1 cellular context compared by ENCODE assay signal in the genomic region with DNA sequence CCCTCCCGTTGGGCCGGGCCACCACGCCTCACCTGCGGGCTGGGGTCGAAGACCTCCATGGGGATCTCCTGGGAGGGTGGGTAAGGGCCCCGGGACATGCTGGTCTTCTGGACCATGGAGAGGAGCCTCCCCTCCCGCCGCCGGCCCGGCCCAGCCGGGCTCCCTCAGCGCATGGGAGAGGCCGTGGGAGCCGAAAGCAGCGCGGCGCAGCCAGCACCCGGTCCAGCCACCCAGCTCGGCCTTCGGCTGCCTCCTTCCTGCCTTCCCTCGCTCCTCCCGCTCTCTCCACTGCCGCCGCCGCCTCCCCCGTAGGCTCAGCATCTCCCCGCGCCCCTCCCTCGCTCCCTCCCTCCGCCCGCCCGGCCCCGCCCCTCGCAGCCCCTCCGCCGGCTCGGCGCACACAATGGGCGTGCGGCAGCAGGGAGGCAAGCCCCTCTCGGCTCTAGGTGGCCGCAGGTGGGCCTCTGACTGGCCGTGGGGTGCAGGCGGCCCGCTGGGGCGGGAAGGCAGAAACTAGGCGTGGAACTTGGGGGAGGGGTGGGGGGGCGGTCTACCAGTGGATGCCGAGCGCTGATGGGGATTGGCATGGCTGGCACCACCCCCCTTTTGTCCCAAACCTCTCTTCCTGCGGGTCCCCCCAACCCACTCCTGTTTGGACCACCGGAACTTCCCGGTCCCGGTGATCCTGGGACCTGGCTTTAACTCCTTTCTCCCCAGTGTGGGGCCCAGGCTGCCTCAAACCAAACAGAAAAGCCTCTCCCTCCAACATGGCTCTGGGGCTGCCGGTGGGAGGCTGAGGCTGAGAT.
TF ChIP-seq lines count a peak whose summit lies in the region.

Gene CACNB1 (minus strand): TSS at position 290 of the 806 bp plus-strand sequence. CDS start 174 bp downstream, at position 116.

TF ChIP-seq in SK-N-SH, 30 proteins besides CTCF, POLR2A, EP300 and RAD21 (continued from another document):
- TF ChIP-seq TAF1 (IDR thresholded peaks at IDR 0.05; ENCODE audit: borderline replicate concordance, low read depth, low read length) (peak; percentile 48; the same call in 1 of the 2 replicates), FOXJ3 (CRISPR knock-in tag; IDR thresholded peaks at IDR 0.05) (no peak), GABPA (IDR thresholded peaks at IDR 0.05; ENCODE audit: low read depth) (no peak), RFX5 (IDR thresholded peaks at IDR 0.05; ENCODE audit: low read length) (no peak), FOSL2 (IDR thresholded peaks at IDR 0.05; ENCODE audit: borderline replicate concordance, low read depth) (no peak), PBX3 (IDR thresholded peaks at IDR 0.05) (peak; percentile 69), NRF1 (IDR thresholded peaks at IDR 0.05; ENCODE audit: low read depth, low read length) (no peak), REST (IDR thresholded peaks at IDR 0.05; ENCODE audit: low read depth, low read length) (no peak), SIN3A (IDR thresholded peaks at IDR 0.05; ENCODE audit: borderline replicate concordance, low read depth, low read length) (no peak), MAX (IDR thresholded peaks at IDR 0.05; ENCODE audit: low read depth) (peak; percentile 32), EZH2phosphoT487 (IDR thresholded peaks at IDR 0.05; ENCODE audit: borderline replicate concordance, low read depth) (no peak), POLR2AphosphoS5 (IDR thresholded peaks at IDR 0.05; ENCODE audit: low read depth, low read length) (peak; percentile 74), YY1 (IDR thresholded peaks at IDR 0.05; ENCODE audit: low read depth) (no peak)
